Comparison of ENCODE assay signal across 16 cellular contexts in the genomic region with DNA sequence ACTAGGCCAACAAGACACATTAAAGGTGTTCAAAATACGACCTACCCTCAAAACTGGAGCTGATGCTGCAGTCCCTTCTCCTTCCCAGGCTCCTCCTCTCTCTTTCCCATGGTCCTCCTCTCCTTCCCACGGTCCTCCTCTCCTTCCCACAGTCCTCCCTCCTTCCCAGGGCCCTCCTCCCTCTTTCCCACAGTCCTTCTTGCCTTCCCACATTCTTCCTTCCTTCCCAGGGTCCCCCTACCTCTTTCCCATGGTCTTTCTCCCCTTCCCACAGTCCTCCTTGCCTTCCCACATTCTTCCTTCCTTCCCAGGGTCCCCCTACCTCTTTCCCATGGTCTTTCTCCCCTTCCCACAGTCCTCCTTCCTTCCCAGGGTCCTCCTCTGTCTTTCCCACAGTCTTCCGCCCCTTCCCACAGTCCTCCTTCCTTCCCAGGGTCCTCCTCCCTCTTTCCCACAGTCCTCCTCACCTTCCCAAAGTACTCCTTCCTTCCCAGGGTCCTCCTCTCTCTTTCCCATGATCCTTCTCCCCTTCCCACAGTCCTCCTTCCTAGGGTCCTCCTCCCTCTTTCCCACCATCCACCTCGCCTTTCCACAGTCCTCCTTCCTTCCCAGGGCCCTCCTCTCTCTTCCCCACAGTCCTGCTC.
"Had no signal": no experiment of that assay in that cellular context is flagged by ENCODE, and none has a peak within 500 bp of the region (broad histone marks: within the 10 kb centered on the region; RNA-seq: fewer than 3 reads in every experiment).

No MANE protein-coding gene starts in this region.

- ATAC-seq: activated CD8-positive, alpha-beta T cell treated with anti-CD3 and anti-CD28 coated beads, Interleukin-2, amount 10 ng/mL, durations not matched to agents 7 days and 5 days; activated T-cell treated with anti-CD3 and anti-CD28 coated beads, Interleukin-2, amount 50 U/mL, for 72 hours; sciatic nerve; WTC11 had no signal

- H3K27me3 ChIP-seq: colonic mucosa, esophagus squamous epithelium had no signal

- H3K9me3 Mint-ChIP-seq: WTC11 had no signal

- H3K4me1 ChIP-seq: colonic mucosa, esophagus squamous epithelium, left ventricle myocardium inferior had no signal

- H3K4me3 Mint-ChIP-seq: activated CD8-positive, alpha-beta T cell treated with anti-CD3 and anti-CD28 coated beads, Interleukin-2, amount 10 ng/mL, durations not matched to agents 7 days and 5 days; activated T-cell treated with anti-CD3 and anti-CD28 coated beads, Interleukin-2, amount 50 U/mL, for 72 hours; WTC11 had no signal

- H3K9ac ChIP-seq: SK-N-SH had no signal

- H3K27ac Mint-ChIP-seq: activated CD8-positive, alpha-beta T cell treated with anti-CD3 and anti-CD28 coated beads, Interleukin-2, amount 10 ng/mL, durations not matched to agents 7 days and 5 days; activated T-cell treated with anti-CD3 and anti-CD28 coated beads, Interleukin-2, amount 50 U/mL, for 72 hours; WTC11 had no signal

- H3K36me3 Mint-ChIP-seq: WTC11 had no signal

- H3K27ac ChIP-seq: colonic mucosa, esophagus squamous epithelium, left ventricle myocardium inferior had no signal

- H3K4me3 ChIP-seq: colonic mucosa, esophagus squamous epithelium, left ventricle myocardium inferior had no signal

- H3K36me3 ChIP-seq: colonic mucosa, esophagus squamous epithelium, left ventricle myocardium inferior had no signal

- DNase-seq: activated CD4-positive, alpha-beta T cell treated with anti-CD3 and anti-CD28 coated beads for 48 hours; activated CD8-positive, alpha-beta memory T cell treated with anti-CD3 and anti-CD28 coated beads, Interleukin-2, amount 50 U/mL, for 4 hours; activated CD8-positive, alpha-beta T cell treated with anti-CD3 and anti-CD28 coated beads, Interleukin-2, amount 10 ng/mL, durations not matched to agents 7 days and 5 days; activated gamma-delta T cell treated with Interleukin-2 at 50 U/mL for 16 hours; activated T-cell treated with anti-CD3 and anti-CD28 coated beads, Interleukin-2, amount 50 U/mL, for 72 hours; caudate nucleus; colonic mucosa; effector CD4-positive, alpha-beta T cell; esophagus squamous epithelium; hypothalamus; left ventricle myocardium inferior; mesendoderm; SK-N-SH had no signal

- H3K4me2 ChIP-seq: SK-N-SH had no signal

- FAIRE-seq: endothelial cell of umbilical vein had no signal

- H3K9me3 ChIP-seq: colonic mucosa, esophagus squamous epithelium, left ventricle myocardium inferior, SK-N-SH had no signal
